Comparison of ENCODE assay signal across 8 cellular contexts in genomic region chr19:1068111-1069001, GRCh38. TPM values are rescaled to one million over a fixed set of nuclear protein-coding genes. Genes with fewer than 3 reads are reported as not detected.
DNase-seq lines count a peak whose midpoint lies in the region; ATAC-seq, FAIRE-seq and TF ChIP-seq lines count a peak whose summit lies in the region.

No MANE protein-coding gene starts in this region.

- intact Hi-C loops in activated T-helper 2 cell treated with anti-CD3 and anti-CD28 coated beads, Interferon-gamma antibody, Interleukin-2, Interleukin-4, amounts not matched to agents 10 μg/mL and 5 μg/mL and 100 μg/mL, durations not matched to agents 14 hours and 24 hours and 36 hours (cut with micrococcal nuclease), result loop anchor here (1.0 to 5.0 kb wide), 4 partner anchors 9 to 41 kb away; partner anchors contain the start of genes ABCA7, CNN2 and GPX4
- intact Hi-C loops in HepG2 (cut with micrococcal nuclease; ENCODE audit: unreplicated experiment), result no loop called here
- intact Hi-C loops in aorta (cut with DNase I), result no loop called here

- H3K4me1 Mint-ChIP-seq in activated T-helper 2 cell treated with anti-CD3 and anti-CD28 coated beads, Interferon-gamma antibody, Interleukin-2, Interleukin-4, amounts not matched to agents 10 μg/mL and 5 μg/mL and 100 μg/mL, durations not matched to agents 14 hours and 24 hours and 36 hours (ENCODE audit: low read depth), result peaks cover 36% of the 10 kb centered on the region
- H3K4me1 Mint-ChIP-seq in HFFc6 (ENCODE audit: low read depth), result peaks cover 7% of the 10 kb centered on the region; the same call in 1 of the 2 replicates

- TF ChIP-seq RAD21 in HepG2 (CRISPR knock-in tag; IDR thresholded peaks at IDR 0.05), result no peak

- peak overlapping the region; percentile 87 for H3K4me3 Mint-ChIP-seq in activated T-helper 2 cell treated with anti-CD3 and anti-CD28 coated beads, Interferon-gamma antibody, Interleukin-2, Interleukin-4, amounts not matched to agents 10 μg/mL and 5 μg/mL and 100 μg/mL, durations not matched to agents 14 hours and 24 hours and 36 hours (ENCODE audit: low read depth)
- H3K4me3 Mint-ChIP-seq in HFFc6, result no peak overlapping the region

- ATAC-seq in HepG2 (no peak), aorta (ENCODE audit: low FRiP score) (peak; percentile 4), GM19324 (IDR thresholded peaks at IDR 0.05; ENCODE audit: low FRiP score, unreplicated experiment) (no peak), HG02642 (IDR thresholded peaks at IDR 0.05; ENCODE audit: poor library complexity, unreplicated experiment) (no peak)

- H3K27me3 Mint-ChIP-seq in activated T-helper 2 cell treated with anti-CD3 and anti-CD28 coated beads, Interferon-gamma antibody, Interleukin-2, Interleukin-4, amounts not matched to agents 10 μg/mL and 5 μg/mL and 100 μg/mL, durations not matched to agents 14 hours and 24 hours and 36 hours (ENCODE audit: low read depth), result no peaks in the 10 kb centered on the region
- H3K27me3 Mint-ChIP-seq in HFFc6 (ENCODE audit: insufficient read depth), result peaks cover 15% of the 10 kb centered on the region

- no peaks in the 10 kb centered on the region for H4K20me1 ChIP-seq in HepG2 (ENCODE audit: insufficient read depth, low read length)

- H3K36me3 ChIP-seq in HepG2 (replicated peaks in 1 of 2; ENCODE audit: control insufficient read depth in 1 of 2, insufficient read depth in 2 of 2, low read length in 2 of 2) (no peaks in the 10 kb centered on the region), aorta (ENCODE audit: control insufficient read depth in 1 of 2, insufficient read depth in 2 of 2, low read length in 1 of 2) (no peaks in the 10 kb centered on the region)

- TF ChIP-seq EP300 in HepG2 (IDR thresholded peaks at IDR 0.05; ENCODE audit: low read depth in 2 of 2, low read length in 2 of 2), result no peak
- no peak for TF ChIP-seq EP300 in HepG2 (CRISPR knock-in tag; IDR thresholded peaks at IDR 0.05; ENCODE audit: borderline replicate concordance)

- no peak for TF ChIP-seq CTCF in HepG2 (CRISPR knock-in tag; IDR thresholded peaks at IDR 0.05)
- no peak for TF ChIP-seq CTCF in HFFc6 (IDR thresholded peaks at IDR 0.05)

- H3K79me2 ChIP-seq in HepG2 (ENCODE audit: insufficient read depth, low read length), result no peaks in the 10 kb centered on the region

- peak overlapping the region; percentile 86; the same call in 1 of the 2 replicates for H3K4me2 ChIP-seq in HepG2 (ENCODE audit: low read depth, low read length)

- H3K9me3 Mint-ChIP-seq in activated T-helper 2 cell treated with anti-CD3 and anti-CD28 coated beads, Interferon-gamma antibody, Interleukin-2, Interleukin-4, amounts not matched to agents 10 μg/mL and 5 μg/mL and 100 μg/mL, durations not matched to agents 14 hours and 24 hours and 36 hours, result no peaks in the 10 kb centered on the region
- H3K9me3 Mint-ChIP-seq in HFFc6, result no peaks in the 10 kb centered on the region

- H3K4me3 ChIP-seq in HepG2 (replicated peaks in 1 of 3; ENCODE audit: insufficient read depth in 1 of 3, low read depth in 2 of 3, low read length in 3 of 3), result peak overlapping the region; percentile 71 to 78 (median 77); a peak in 4 of 6 replicates
- H3K4me3 ChIP-seq in aorta (ENCODE audit: low read length in 2 of 2), result no peak overlapping the region

- POLR2A ChIA-PET in HepG2 (lab: Yijun Ruan, JAX), result interaction anchor here (0.9 to 2.7 kb wide), 6 partner anchors 7 to 201 kb away, joined by 3 to 9 read pairs (median 5); partner anchors contain the start of genes CIRBP, CNN2 and RNU6-2

- H3K27ac ChIP-seq in HepG2 (ENCODE audit: extremely low read length, insufficient read depth, low read length) (no peak overlapping the region), aorta (ENCODE audit: low read depth in 1 of 2, low read length in 2 of 2) (no peak overlapping the region)

- peak; percentile 57 for DNase-seq in stimulated activated CD4-positive, alpha-beta T cell treated with anti-CD3 and anti-CD28 coated beads, Interleukin-4, amount 100 ng/mL, for 1 hour
- DNase-seq in stimulated activated CD4-positive, alpha-beta T cell treated with anti-CD3 and anti-CD28 coated beads, Interleukin-2, amount 100 ng/mL, for 48 hours, result no peak
- DNase-seq in activated T-helper 2 cell treated with anti-CD3 and anti-CD28 coated beads, Interferon-gamma antibody, Interleukin-2, Interleukin-4, amounts not matched to agents 10 μg/mL and 5 μg/mL and 100 μg/mL, durations not matched to agents 14 hours and 24 hours and 36 hours (ENCODE audit: low spot score), result peak; percentile 68
- DNase-seq in HepG2 (ENCODE audit: low spot score) (no peak), aorta (peak; percentile 76 to 85), HFFc6 (no peak)

- H3K27me3 ChIP-seq in HepG2 (ENCODE audit: control insufficient read depth in 1 of 2, insufficient read depth in 2 of 2, low read length in 2 of 2) (no peaks in the 10 kb centered on the region), aorta (ENCODE audit: control insufficient read depth in 1 of 2, insufficient read depth in 2 of 2, low read length in 1 of 2) (no peaks in the 10 kb centered on the region)

- H3K36me3 Mint-ChIP-seq in activated T-helper 2 cell treated with anti-CD3 and anti-CD28 coated beads, Interferon-gamma antibody, Interleukin-2, Interleukin-4, amounts not matched to agents 10 μg/mL and 5 μg/mL and 100 μg/mL, durations not matched to agents 14 hours and 24 hours and 36 hours (ENCODE audit: low read depth), result peaks cover 34% of the 10 kb centered on the region
- H3K36me3 Mint-ChIP-seq in HFFc6 (ENCODE audit: low read depth), result no peaks in the 10 kb centered on the region

- FAIRE-seq in HepG2 (lab: Jason Lieb, UNC), result no peak

- 74% methylated on average over 30 of the region's 44 CpGs for whole genome bisulfite sequencing in HepG2 (ENCODE audit: low lambda C conversion rate)
- WGBS in aorta, 2 donors, result 72 to 76% methylated on average over 44 of the region's 44 CpGs

- H3K9me3 ChIP-seq in HepG2 (ENCODE audit: low read length), result no peaks in the 10 kb centered on the region
- H3K9me3 ChIP-seq in aorta (ENCODE audit: control insufficient read depth, low read length), result no peaks in the 10 kb centered on the region

- in situ Hi-C loops in HepG2 (cut with HindIII; ENCODE audit: extremely low pct_ligation_motif_present, low pct_unique_long_range_greater_than_20kb), result loop anchor here (5.0 kb wide), 1 partner anchor 34 kb away; the partner anchor contains the start of gene GPX4

- no peak overlapping the region for H3K9ac ChIP-seq in HepG2 (ENCODE audit: insufficient read depth, low read depth, low read length)

- TF ChIP-seq POLR2A in HepG2 (IDR thresholded peaks at IDR 0.05; ENCODE audit: insufficient read depth in 1 of 2, low read depth in 2 of 2, low read length in 2 of 2), result no peak

- peak overlapping the region; percentile 94 for H3K27ac Mint-ChIP-seq in activated T-helper 2 cell treated with anti-CD3 and anti-CD28 coated beads, Interferon-gamma antibody, Interleukin-2, Interleukin-4, amounts not matched to agents 10 μg/mL and 5 μg/mL and 100 μg/mL, durations not matched to agents 14 hours and 24 hours and 36 hours
- no peak overlapping the region for H3K27ac Mint-ChIP-seq in HFFc6

- no TSS peak for BruUV-seq in HepG2 (replicated peaks; lab: Mats Ljungman, UMichigan)

- CTCF ChIA-PET in HepG2 (lab: Yijun Ruan, JAX; ENCODE audit: low intra/inter-chr PET ratio, low total read pairs), result no interaction called here

- H2AFZ ChIP-seq in HepG2 (ENCODE audit: low read length), result no peak overlapping the region

- peaks cover 47% of the 10 kb centered on the region for H3K4me1 ChIP-seq in HepG2 (ENCODE audit: insufficient read depth, low read length)
- no peaks in the 10 kb centered on the region for H3K4me1 ChIP-seq in aorta (ENCODE audit: control insufficient read depth in 1 of 2, insufficient read depth in 2 of 2, low read length in 2 of 2)

RNA-seq across cellular contexts. Expression of gene ARHGAP45, which starts 1.4 kb away (rescaled TPM):
- 158 TPM in 2 replicates for total RNA-seq in activated T-helper 2 cell treated with anti-CD3 and anti-CD28 coated beads, Interferon-gamma antibody, Interleukin-2, Interleukin-4, amounts not matched to agents 10 μg/mL and 5 μg/mL and 100 μg/mL, durations not matched to agents 14 hours and 24 hours and 36 hours
- 0.48 and 0.84 TPM in 2 replicates for total RNA-seq in HepG2 (2016; rRNA removed; fragmentation: Illumina TruSeq; extraction: Trizol)
- 0.35 and 0.51 TPM in 2 replicates for total RNA-seq in HepG2 (2016; cell fraction: cytosol; rRNA removed; fragmentation: Illumina TruSeq; extraction: Trizol; ENCODE audit: low read depth)
- 0.16 and 0.50 TPM in 2 replicates for total RNA-seq in HepG2 (2016; cell fraction: insoluble cytoplasmic fraction; rRNA removed; fragmentation: Illumina TruSeq; extraction: Trizol)
- total RNA-seq in HepG2 (2016; cell fraction: membrane; rRNA removed; fragmentation: Illumina TruSeq; extraction: Trizol), result 0.38 and 0.40 TPM in 2 replicates
- 0.28 and 0.63 TPM in 2 replicates for total RNA-seq in HepG2 (2016; cell fraction: nucleus; rRNA removed; fragmentation: Illumina TruSeq; extraction: Trizol)
- polyA plus RNA-seq in HepG2 (2011; rRNA removed), result 32.0 and 40.3 TPM in 2 replicates
- polyA plus RNA-seq in HepG2 (2011; cell fraction: cytosol; rRNA removed), result 17.7 and 31.9 TPM in 2 replicates
- 222 and 325 TPM in 2 replicates for polyA plus RNA-seq in HepG2 (2011; cell fraction: nucleus; rRNA removed)
- 21.8 and 23.4 TPM in 2 replicates for polyA plus RNA-seq in HepG2 (2012)
- polyA plus RNA-seq in HepG2 (2016; cell fraction: cytosol; fragmentation: Illumina TruSeq; extraction: Trizol; ENCODE audit: low read depth), result not detected in 2 replicates
- 0.41 and 0.69 TPM in 2 replicates for polyA plus RNA-seq in HepG2 (2016; cell fraction: insoluble cytoplasmic fraction; fragmentation: Illumina TruSeq; extraction: Trizol; ENCODE audit: low read depth)
- polyA plus RNA-seq in HepG2 (2016; cell fraction: membrane; fragmentation: Illumina TruSeq; extraction: Trizol; ENCODE audit: low read depth), result not detected in 2 replicates
- polyA plus RNA-seq in HepG2 (2016; cell fraction: nucleus; fragmentation: Illumina TruSeq; extraction: Trizol; ENCODE audit: insufficient read depth, low read depth), result 1.5 TPM in 2 replicates
- 18.3 and 37.9 TPM in 2 replicates for polyA minus RNA-seq in HepG2 (2011; rRNA and poly(A)+ RNA removed; ENCODE audit: low replicate concordance)
- polyA minus RNA-seq in HepG2 (2011; cell fraction: cytosol; rRNA and poly(A)+ RNA removed), result 19.3 and 20.1 TPM in 2 replicates
- polyA minus RNA-seq in HepG2 (2011; cell fraction: nucleus; rRNA and poly(A)+ RNA removed), result 25.0 and 29.0 TPM in 2 replicates
- 10 to 100 TPM; 15.3 to 38.6 TPM for total RNA-seq in aorta
- polyA plus RNA-seq in aorta, result 10 to 100 TPM in 1 of 2 donors, 1 to 10 TPM in 1; 7.4 to 21.8 TPM
- total RNA-seq in HFFc6 (2021; fragmentation: NEBNext Ultra II Directional; extraction: Animal tissue kit (Norgen Biotek cat#: 25700)), result under 1 TPM; 0.28 to 0.74 (median 0.60) TPM

RNA-seq across cellular contexts. Expression of gene POLR2E, which starts 26.8 kb away (rescaled TPM):
- total RNA-seq in activated T-helper 2 cell treated with anti-CD3 and anti-CD28 coated beads, Interferon-gamma antibody, Interleukin-2, Interleukin-4, amounts not matched to agents 10 μg/mL and 5 μg/mL and 100 μg/mL, durations not matched to agents 14 hours and 24 hours and 36 hours, result 260 and 272 TPM in 2 replicates
- total RNA-seq in HepG2 (2016; rRNA removed; fragmentation: Illumina TruSeq; extraction: Trizol) (140 TPM in 2 replicates), aorta (10 to 100 TPM; 83.5 to 95.6 TPM)
- 43.4 and 44.8 TPM in 2 replicates for total RNA-seq in HepG2 (2016; cell fraction: cytosol; rRNA removed; fragmentation: Illumina TruSeq; extraction: Trizol; ENCODE audit: low read depth)
- 135 and 141 TPM in 2 replicates for total RNA-seq in HepG2 (2016; cell fraction: insoluble cytoplasmic fraction; rRNA removed; fragmentation: Illumina TruSeq; extraction: Trizol)
- 89.0 and 92.5 TPM in 2 replicates for total RNA-seq in HepG2 (2016; cell fraction: membrane; rRNA removed; fragmentation: Illumina TruSeq; extraction: Trizol)
- total RNA-seq in HepG2 (2016; cell fraction: nucleus; rRNA removed; fragmentation: Illumina TruSeq; extraction: Trizol), result 54.0 and 55.3 TPM in 2 replicates
- polyA plus RNA-seq in HepG2 (2011; rRNA removed) (272 and 305 TPM in 2 replicates), aorta (100 to 1,000 TPM in 1 of 2 donors, 10 to 100 TPM in 1; 91.5 to 116 TPM)
- polyA plus RNA-seq in HepG2 (2011; cell fraction: cytosol; rRNA removed), result 222 and 337 TPM in 2 replicates
- 150 and 188 TPM in 2 replicates for polyA plus RNA-seq in HepG2 (2011; cell fraction: nucleus; rRNA removed)
- 201 and 222 TPM in 2 replicates for polyA plus RNA-seq in HepG2 (2012)
- polyA plus RNA-seq in HepG2 (2016; cell fraction: cytosol; fragmentation: Illumina TruSeq; extraction: Trizol; ENCODE audit: low read depth), result 94.9 and 102 TPM in 2 replicates
- 246 and 282 TPM in 2 replicates for polyA plus RNA-seq in HepG2 (2016; cell fraction: insoluble cytoplasmic fraction; fragmentation: Illumina TruSeq; extraction: Trizol; ENCODE audit: low read depth)
- polyA plus RNA-seq in HepG2 (2016; cell fraction: membrane; fragmentation: Illumina TruSeq; extraction: Trizol; ENCODE audit: low read depth), result 145 and 159 TPM in 2 replicates
- 179 TPM in 2 replicates for polyA plus RNA-seq in HepG2 (2016; cell fraction: nucleus; fragmentation: Illumina TruSeq; extraction: Trizol; ENCODE audit: insufficient read depth, low read depth)
- polyA minus RNA-seq in HepG2 (2011; rRNA and poly(A)+ RNA removed; ENCODE audit: low replicate concordance), result 343 and 389 TPM in 2 replicates
- 104 and 129 TPM in 2 replicates for polyA minus RNA-seq in HepG2 (2011; cell fraction: cytosol; rRNA and poly(A)+ RNA removed)
- 39.5 and 42.0 TPM in 2 replicates for polyA minus RNA-seq in HepG2 (2011; cell fraction: nucleus; rRNA and poly(A)+ RNA removed)
- 100 to 1,000 TPM; 224 to 289 (median 250) TPM for total RNA-seq in HFFc6 (2021; fragmentation: NEBNext Ultra II Directional; extraction: Animal tissue kit (Norgen Biotek cat#: 25700))

RNA-seq across cellular contexts. Expression of gene ABCA7, which starts 28.4 kb away (rescaled TPM):
- total RNA-seq in activated T-helper 2 cell treated with anti-CD3 and anti-CD28 coated beads, Interferon-gamma antibody, Interleukin-2, Interleukin-4, amounts not matched to agents 10 μg/mL and 5 μg/mL and 100 μg/mL, durations not matched to agents 14 hours and 24 hours and 36 hours, result 17.2 and 19.6 TPM in 2 replicates
- total RNA-seq in HepG2 (2016; rRNA removed; fragmentation: Illumina TruSeq; extraction: Trizol), result 1.3 and 4.4 TPM in 2 replicates
- 3.4 and 3.5 TPM in 2 replicates for total RNA-seq in HepG2 (2016; cell fraction: cytosol; rRNA removed; fragmentation: Illumina TruSeq; extraction: Trizol; ENCODE audit: low read depth)
- 2.5 and 6.4 TPM in 2 replicates for total RNA-seq in HepG2 (2016; cell fraction: insoluble cytoplasmic fraction; rRNA removed; fragmentation: Illumina TruSeq; extraction: Trizol)
- total RNA-seq in HepG2 (2016; cell fraction: membrane; rRNA removed; fragmentation: Illumina TruSeq; extraction: Trizol), result 1.7 and 2.0 TPM in 2 replicates
- 7.8 and 9.7 TPM in 2 replicates for total RNA-seq in HepG2 (2016; cell fraction: nucleus; rRNA removed; fragmentation: Illumina TruSeq; extraction: Trizol)
- 32.4 and 41.2 TPM in 2 replicates for polyA plus RNA-seq in HepG2 (2011; rRNA removed)
- polyA plus RNA-seq in HepG2 (2011; cell fraction: cytosol; rRNA removed), result 27.7 and 35.9 TPM in 2 replicates
- polyA plus RNA-seq in HepG2 (2011; cell fraction: nucleus; rRNA removed), result 316 and 410 TPM in 2 replicates
- polyA plus RNA-seq in HepG2 (2012), result 29.1 and 29.7 TPM in 2 replicates
- polyA plus RNA-seq in HepG2 (2016; cell fraction: cytosol; fragmentation: Illumina TruSeq; extraction: Trizol; ENCODE audit: low read depth), result 0.23 and 0.72 TPM in 2 replicates
- 1.6 and 2.2 TPM in 2 replicates for polyA plus RNA-seq in HepG2 (2016; cell fraction: insoluble cytoplasmic fraction; fragmentation: Illumina TruSeq; extraction: Trizol; ENCODE audit: low read depth)
- 0.54 and 0.71 TPM in 2 replicates for polyA plus RNA-seq in HepG2 (2016; cell fraction: membrane; fragmentation: Illumina TruSeq; extraction: Trizol; ENCODE audit: low read depth)
- polyA plus RNA-seq in HepG2 (2016; cell fraction: nucleus; fragmentation: Illumina TruSeq; extraction: Trizol; ENCODE audit: insufficient read depth, low read depth), result 25.9 and 28.7 TPM in 2 replicates
- polyA minus RNA-seq in HepG2 (2011; rRNA and poly(A)+ RNA removed; ENCODE audit: low replicate concordance), result 20.1 and 68.5 TPM in 2 replicates
- 20.8 and 23.1 TPM in 2 replicates for polyA minus RNA-seq in HepG2 (2011; cell fraction: cytosol; rRNA and poly(A)+ RNA removed)
- polyA minus RNA-seq in HepG2 (2011; cell fraction: nucleus; rRNA and poly(A)+ RNA removed), result 41.6 and 44.5 TPM in 2 replicates
- 10 to 100 TPM in 1 of 2 donors, 1 to 10 TPM in 1; 9.5 to 20.6 TPM for total RNA-seq in aorta
- polyA plus RNA-seq in aorta, result 1 to 10 TPM; 1.9 to 7.6 TPM
- total RNA-seq in HFFc6 (2021; fragmentation: NEBNext Ultra II Directional; extraction: Animal tissue kit (Norgen Biotek cat#: 25700)), result 1 to 10 TPM; 4.6 to 8.1 (median 6.6) TPM

RNA-seq across cellular contexts. Expression of gene GPX4, which starts 35.4 kb away (rescaled TPM):
- total RNA-seq in activated T-helper 2 cell treated with anti-CD3 and anti-CD28 coated beads, Interferon-gamma antibody, Interleukin-2, Interleukin-4, amounts not matched to agents 10 μg/mL and 5 μg/mL and 100 μg/mL, durations not matched to agents 14 hours and 24 hours and 36 hours, result 257 TPM in 2 replicates
- 426 and 535 TPM in 2 replicates for total RNA-seq in HepG2 (2016; rRNA removed; fragmentation: Illumina TruSeq; extraction: Trizol)
- total RNA-seq in HepG2 (2016; cell fraction: cytosol; rRNA removed; fragmentation: Illumina TruSeq; extraction: Trizol; ENCODE audit: low read depth), result 2,785 and 3,522 TPM in 2 replicates
- total RNA-seq in HepG2 (2016; cell fraction: insoluble cytoplasmic fraction; rRNA removed; fragmentation: Illumina TruSeq; extraction: Trizol), result 340 and 561 TPM in 2 replicates
- 1,902 and 2,313 TPM in 2 replicates for total RNA-seq in HepG2 (2016; cell fraction: membrane; rRNA removed; fragmentation: Illumina TruSeq; extraction: Trizol)
- total RNA-seq in HepG2 (2016; cell fraction: nucleus; rRNA removed; fragmentation: Illumina TruSeq; extraction: Trizol), result 168 and 177 TPM in 2 replicates
- 613 and 728 TPM in 2 replicates for polyA plus RNA-seq in HepG2 (2011; rRNA removed)
- 837 and 1,257 TPM in 2 replicates for polyA plus RNA-seq in HepG2 (2011; cell fraction: cytosol; rRNA removed)
- 557 and 562 TPM in 2 replicates for polyA plus RNA-seq in HepG2 (2011; cell fraction: nucleus; rRNA removed)
- 539 and 705 TPM in 2 replicates for polyA plus RNA-seq in HepG2 (2012)
- 3,701 and 4,930 TPM in 2 replicates for polyA plus RNA-seq in HepG2 (2016; cell fraction: cytosol; fragmentation: Illumina TruSeq; extraction: Trizol; ENCODE audit: low read depth)
- 454 and 583 TPM in 2 replicates for polyA plus RNA-seq in HepG2 (2016; cell fraction: insoluble cytoplasmic fraction; fragmentation: Illumina TruSeq; extraction: Trizol; ENCODE audit: low read depth)
- 2,313 and 2,706 TPM in 2 replicates for polyA plus RNA-seq in HepG2 (2016; cell fraction: membrane; fragmentation: Illumina TruSeq; extraction: Trizol; ENCODE audit: low read depth)
- polyA plus RNA-seq in HepG2 (2016; cell fraction: nucleus; fragmentation: Illumina TruSeq; extraction: Trizol; ENCODE audit: insufficient read depth, low read depth), result 387 and 420 TPM in 2 replicates
- 195 and 435 TPM in 2 replicates for polyA minus RNA-seq in HepG2 (2011; rRNA and poly(A)+ RNA removed; ENCODE audit: low replicate concordance)
- polyA minus RNA-seq in HepG2 (2011; cell fraction: cytosol; rRNA and poly(A)+ RNA removed), result 211 and 241 TPM in 2 replicates
- polyA minus RNA-seq in HepG2 (2011; cell fraction: nucleus; rRNA and poly(A)+ RNA removed), result 51.6 and 73.4 TPM in 2 replicates
- total RNA-seq in aorta, result 100 to 1,000 TPM; 165 to 236 TPM
- 100 to 1,000 TPM; 696 to 786 TPM for polyA plus RNA-seq in aorta
- total RNA-seq in HFFc6 (2021; fragmentation: NEBNext Ultra II Directional; extraction: Animal tissue kit (Norgen Biotek cat#: 25700)), result 100 to 1,000 TPM; 193 to 237 (median 223) TPM

RNA-seq across cellular contexts. Expression of gene CNN2, which starts 41.9 kb away (rescaled TPM):
- total RNA-seq in activated T-helper 2 cell treated with anti-CD3 and anti-CD28 coated beads, Interferon-gamma antibody, Interleukin-2, Interleukin-4, amounts not matched to agents 10 μg/mL and 5 μg/mL and 100 μg/mL, durations not matched to agents 14 hours and 24 hours and 36 hours, result 160 and 163 TPM in 2 replicates
- 70.0 and 84.5 TPM in 2 replicates for total RNA-seq in HepG2 (2016; rRNA removed; fragmentation: Illumina TruSeq; extraction: Trizol)
- total RNA-seq in HepG2 (2016; cell fraction: cytosol; rRNA removed; fragmentation: Illumina TruSeq; extraction: Trizol; ENCODE audit: low read depth), result 29.8 and 31.9 TPM in 2 replicates
- 66.1 and 74.6 TPM in 2 replicates for total RNA-seq in HepG2 (2016; cell fraction: insoluble cytoplasmic fraction; rRNA removed; fragmentation: Illumina TruSeq; extraction: Trizol)
- total RNA-seq in HepG2 (2016; cell fraction: membrane; rRNA removed; fragmentation: Illumina TruSeq; extraction: Trizol), result 70.9 and 77.3 TPM in 2 replicates
- total RNA-seq in HepG2 (2016; cell fraction: nucleus; rRNA removed; fragmentation: Illumina TruSeq; extraction: Trizol), result 37.1 and 39.3 TPM in 2 replicates
- polyA plus RNA-seq in HepG2 (2011; rRNA removed), result 58.1 and 63.6 TPM in 2 replicates
- 71.9 and 76.4 TPM in 2 replicates for polyA plus RNA-seq in HepG2 (2011; cell fraction: cytosol; rRNA removed)
- polyA plus RNA-seq in HepG2 (2011; cell fraction: nucleus; rRNA removed), result 59.2 and 73.6 TPM in 2 replicates
- polyA plus RNA-seq in HepG2 (2012), result 37.6 and 46.6 TPM in 2 replicates
- 36.8 and 41.0 TPM in 2 replicates for polyA plus RNA-seq in HepG2 (2016; cell fraction: cytosol; fragmentation: Illumina TruSeq; extraction: Trizol; ENCODE audit: low read depth)
- polyA plus RNA-seq in HepG2 (2016; cell fraction: insoluble cytoplasmic fraction; fragmentation: Illumina TruSeq; extraction: Trizol; ENCODE audit: low read depth), result 82.0 and 114 TPM in 2 replicates
- polyA plus RNA-seq in HepG2 (2016; cell fraction: membrane; fragmentation: Illumina TruSeq; extraction: Trizol; ENCODE audit: low read depth), result 75.2 and 79.7 TPM in 2 replicates
- 90.2 and 93.1 TPM in 2 replicates for polyA plus RNA-seq in HepG2 (2016; cell fraction: nucleus; fragmentation: Illumina TruSeq; extraction: Trizol; ENCODE audit: insufficient read depth, low read depth)
- polyA minus RNA-seq in HepG2 (2011; rRNA and poly(A)+ RNA removed; ENCODE audit: low replicate concordance), result 84.2 and 138 TPM in 2 replicates
- polyA minus RNA-seq in HepG2 (2011; cell fraction: cytosol; rRNA and poly(A)+ RNA removed), result 122 and 138 TPM in 2 replicates
- 21.5 and 28.6 TPM in 2 replicates for polyA minus RNA-seq in HepG2 (2011; cell fraction: nucleus; rRNA and poly(A)+ RNA removed)
- 100 to 1,000 TPM; 142 to 185 TPM for total RNA-seq in aorta
- polyA plus RNA-seq in aorta, result 100 to 1,000 TPM in 1 of 2 donors, 10 to 100 TPM in 1; 53.2 to 141 TPM
- total RNA-seq in HFFc6 (2021; fragmentation: NEBNext Ultra II Directional; extraction: Animal tissue kit (Norgen Biotek cat#: 25700)), result 100 to 1,000 TPM; 483 to 579 (median 507) TPM

Comparison
In these comparisons a context has a peak if more than half of its experiments do, and no peak if none do; other contexts are left out.
1. DNase-seq: peak in stimulated activated CD4-positive, alpha-beta T cell treated with anti-CD3 and anti-CD28 coated beads, Interleukin-4, amount 100 ng/mL, for 1 hour (single experiment), activated T-helper 2 cell treated with anti-CD3 and anti-CD28 coated beads, Interferon-gamma antibody, Interleukin-2, Interleukin-4, amounts not matched to agents 10 μg/mL and 5 μg/mL and 100 μg/mL, durations not matched to agents 14 hours and 24 hours and 36 hours (single experiment) and aorta (2 of 2); none in stimulated activated CD4-positive, alpha-beta T cell treated with anti-CD3 and anti-CD28 coated beads, Interleukin-2, amount 100 ng/mL, for 48 hours (0 of 2), HepG2 (single experiment) and HFFc6 (single experiment).
2. H3K4me3 ChIP-seq: peak in HepG2 (3 of 3); none in aorta (0 of 2).
3. RNA of gene ARHGAP45, which starts 1.4 kb away (total RNA-seq): 158 TPM in activated T-helper 2 cell treated with anti-CD3 and anti-CD28 coated beads, Interferon-gamma antibody, Interleukin-2, Interleukin-4, amounts not matched to agents 10 μg/mL and 5 μg/mL and 100 μg/mL, durations not matched to agents 14 hours and 24 hours and 36 hours and 15.3 to 38.6 TPM in aorta; 0.16 to 0.84 TPM in HepG2 and 0.28 to 0.74 TPM in HFFc6; every median in the first group is over 4 times any median in the second.